ENCODE assay signal across 9 cellular contexts in the genomic region with DNA sequence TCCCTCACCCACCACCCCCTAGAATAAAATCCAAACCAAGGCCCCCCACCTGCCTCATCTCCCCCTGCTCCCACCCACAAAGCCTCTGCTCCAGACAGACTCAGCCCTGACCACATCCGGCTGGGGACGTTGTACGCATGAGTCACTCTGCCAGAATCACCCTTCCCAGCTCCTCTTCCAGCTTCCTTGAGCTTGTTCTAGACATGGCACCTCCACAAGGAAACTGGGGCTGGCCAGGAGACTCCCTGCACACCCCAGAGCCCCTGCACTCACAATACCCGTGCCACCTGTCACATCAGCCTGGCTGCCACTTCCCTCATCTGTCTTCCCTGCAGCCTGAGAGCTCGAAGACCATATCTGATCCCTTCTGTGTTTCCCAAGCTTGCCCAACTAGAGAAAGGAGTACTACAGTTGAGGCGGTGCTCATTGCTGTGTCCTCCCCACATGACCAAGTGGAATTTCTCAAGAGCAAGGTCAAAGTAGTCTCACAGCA. TPM values are rescaled to one million over a fixed set of nuclear protein-coding genes. Genes with fewer than 3 reads are reported as not detected.
DNase-seq lines count a peak whose midpoint lies in the region; ATAC-seq and TF ChIP-seq lines count a peak whose summit lies in the region.
"Had no signal": no experiment of that assay in that cellular context is flagged by ENCODE, and none has a peak within 500 bp of the region (broad histone marks: within the 10 kb centered on the region; RNA-seq: fewer than 3 reads in every experiment).

No MANE protein-coding gene starts in this region.

- TF ChIP-seq CTCF in mammary epithelial cell (conservative IDR thresholded peaks at IDR 0.05 in 1 of 2, IDR thresholded peaks at IDR 0.05 in 1 of 2; ENCODE audit: extremely low read depth in 1 of 2, insufficient read depth in 1 of 2, low read depth in 1 of 2, low read length in 2 of 2) (no peak), osteoblast (IDR thresholded peaks at IDR 0.05; ENCODE audit: extremely low read depth, low read depth, low read length) (no peak)

- ATAC-seq in GM21515 (IDR thresholded peaks at IDR 0.05; ENCODE audit: unreplicated experiment), result no peak

- WGBS in mammary epithelial cell (ENCODE audit: low coverage, missing lambda C conversion rate), result 54% methylated on average over 5 of the region's 6 CpGs

- peaks cover 76% of the 10 kb centered on the region for H3K79me2 ChIP-seq in mammary epithelial cell (ENCODE audit: insufficient read depth, low read length)
- peaks cover 48% of the 10 kb centered on the region for H3K79me2 ChIP-seq in osteoblast (ENCODE audit: insufficient read depth, low read length)

- H3K9me3 ChIP-seq in mammary epithelial cell (replicated peaks; ENCODE audit: insufficient read depth, low read length) (no peaks in the 10 kb centered on the region), osteoblast (ENCODE audit: low read depth, low read length) (no peaks in the 10 kb centered on the region)

- DNase-seq in EL (peak; percentile 89), NOMO-1 treated with DMSO at 0.1 percent for 48 hours (lab: John Stamatoyannopoulos, UW; ENCODE audit: unreplicated experiment) (peak; percentile 10), mammary epithelial cell (peak; percentile 76), osteoblast (ENCODE audit: insufficient read length, low spot score, missing footprints) (peak; percentile 99), iPS-NIHi11 (ENCODE audit: low spot score) (no peak), inferior parietal cortex (ENCODE audit: extremely low spot score) (no peak)
- no peak for DNase-seq in stimulated activated CD4-positive, alpha-beta T cell treated with anti-CD3 and anti-CD28 coated beads, Interleukin-1b, Interleukin-23, amount 100 ng/mL, for 48 hours
- DNase-seq: NCI-H1092 had no signal

- H2AFZ ChIP-seq in mammary epithelial cell (ENCODE audit: low read depth, low read length) (no peak overlapping the region), osteoblast (ENCODE audit: low read length) (peak overlapping the region; percentile 44)

- H3K36me3 ChIP-seq in mammary epithelial cell (ENCODE audit: insufficient read depth, low read length) (peaks cover 21% of the 10 kb centered on the region), osteoblast (ENCODE audit: insufficient read depth, low read length) (peaks cover 39% of the 10 kb centered on the region)

- H3K9ac ChIP-seq in mammary epithelial cell (ENCODE audit: insufficient read depth, low read length), result no peak overlapping the region

- in situ Hi-C loops in mammary epithelial cell (cut with MboI; ENCODE audit: low sequenced_read_pairs in 2 of 2), result no loop called here

- intact Hi-C loops in mammary epithelial cell (cut with micrococcal nuclease), result loop anchor here (1.0 kb wide), 1 partner anchor 8 kb away; no protein-coding TSS in a partner anchor

- dilution Hi-C loops in mammary epithelial cell (cut with HindIII; ENCODE audit: low sequenced_read_pairs), result no loop called here

- BruUV-seq in mammary epithelial cell (replicated peaks; lab: Mats Ljungman, UMichigan), result no TSS peak

- CTCF ChIA-PET in mammary epithelial cell (lab: Charles Lee; ENCODE audit: low non-redundant PET), result no interaction called here

- H3K4me1 ChIP-seq in mammary epithelial cell (ENCODE audit: insufficient read depth, low read length), result peaks cover 32% of the 10 kb centered on the region
- H3K4me1 ChIP-seq in osteoblast (ENCODE audit: insufficient read depth, low read length), result peaks cover 28% of the 10 kb centered on the region

- H3K4me3 ChIP-seq in mammary epithelial cell (replicated peaks in 1 of 3; ENCODE audit: insufficient read depth in 1 of 3, low read depth in 2 of 3, low read length in 3 of 3) (no peak overlapping the region), osteoblast (ENCODE audit: insufficient read depth, low read length) (no peak overlapping the region)

- H3K4me2 ChIP-seq in mammary epithelial cell (ENCODE audit: insufficient read depth, low read depth, low read length) (no peak overlapping the region), osteoblast (ENCODE audit: insufficient read depth, low read length) (peak overlapping the region; percentile 58)

- no peaks in the 10 kb centered on the region for H4K20me1 ChIP-seq in mammary epithelial cell (ENCODE audit: insufficient read depth, low read length)
- H4K20me1 ChIP-seq in osteoblast (ENCODE audit: insufficient read depth, low read length), result peaks cover 6% of the 10 kb centered on the region

- no peaks in the 10 kb centered on the region for H3K27me3 ChIP-seq in mammary epithelial cell (ENCODE audit: insufficient read depth, low read length)
- no peaks in the 10 kb centered on the region for H3K27me3 ChIP-seq in osteoblast (ENCODE audit: insufficient read depth, low read length)

- H3K27ac ChIP-seq in mammary epithelial cell (ENCODE audit: insufficient read depth, low read depth, low read length), result peak overlapping the region; percentile 38
- H3K27ac ChIP-seq in osteoblast (ENCODE audit: low read depth, low read length), result peak overlapping the region; percentile 75

RNA-seq across cellular contexts. Expression of gene DEDD2, which starts 9.7 kb away (rescaled TPM):
- total RNA-seq in mammary epithelial cell (10 to 100 TPM; 17.3 to 32.3 TPM), osteoblast (19.9 and 26.2 TPM in 2 replicates)
- 31.8 TPM for polyA plus RNA-seq in mammary epithelial cell
- polyA minus RNA-seq in mammary epithelial cell, result 13.2 TPM

RNA-seq across cellular contexts. Expression of gene ZNF526, which starts 12.3 kb away (rescaled TPM):
- total RNA-seq in mammary epithelial cell, result 10 to 100 TPM; 11.2 to 15.8 TPM
- polyA plus RNA-seq in mammary epithelial cell, result 8.6 TPM
- 22.8 TPM for polyA minus RNA-seq in mammary epithelial cell
- 11.5 and 11.9 TPM in 2 replicates for total RNA-seq in osteoblast

RNA-seq across cellular contexts. Expression of gene GSK3A, which starts 34.6 kb away (rescaled TPM):
- 10 to 100 TPM; 29.3 to 61.9 TPM for total RNA-seq in mammary epithelial cell
- polyA plus RNA-seq in mammary epithelial cell, result 42.9 TPM
- 52.4 TPM for polyA minus RNA-seq in mammary epithelial cell
- total RNA-seq in osteoblast, result 16.2 and 18.1 TPM in 2 replicates

RNA-seq across cellular contexts. Expression of gene ERF, which starts 47.1 kb away (rescaled TPM):
- total RNA-seq in mammary epithelial cell, result 100 to 1,000 TPM; 101 to 139 TPM
- 86.1 TPM for polyA plus RNA-seq in mammary epithelial cell
- 36.6 TPM for polyA minus RNA-seq in mammary epithelial cell
- 31.8 and 44.8 TPM in 2 replicates for total RNA-seq in osteoblast

Comparison
In these comparisons a context has a peak if more than half of its experiments do, and no peak if none do; other contexts are left out.
1. DNase-seq: peak in EL (single experiment), NOMO-1 treated with DMSO at 0.1 percent for 48 hours (single experiment), mammary epithelial cell (single experiment) and osteoblast (single experiment); none in iPS-NIHi11 (single experiment), stimulated activated CD4-positive, alpha-beta T cell treated with anti-CD3 and anti-CD28 coated beads, Interleukin-1b, Interleukin-23, amount 100 ng/mL, for 48 hours (single experiment) and inferior parietal cortex (single experiment).